25 cellular contexts compared by ENCODE assay signal in the genomic region with DNA sequence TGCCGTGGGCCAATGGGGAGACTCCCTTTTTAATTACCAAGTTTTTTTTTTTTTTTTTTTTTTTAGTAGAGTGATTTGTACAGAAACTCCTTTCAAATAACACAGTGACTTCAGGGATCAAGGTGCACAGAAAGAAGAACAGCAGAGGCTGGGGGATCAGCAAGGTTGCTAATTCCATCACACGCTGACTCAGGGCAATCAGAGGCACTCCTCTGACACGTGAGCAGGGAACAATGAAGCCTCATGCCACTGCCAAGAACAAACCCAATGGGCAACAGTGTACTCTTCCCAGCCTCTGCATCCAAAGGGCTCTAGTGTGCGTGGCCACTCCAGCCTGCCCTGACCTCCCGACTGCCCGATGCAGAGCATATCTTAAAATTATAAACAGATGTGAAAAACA.
"Had no signal": no experiment of that assay in that cellular context is flagged by ENCODE, and none has a peak within 500 bp of the region (broad histone marks: within the 10 kb centered on the region; RNA-seq: fewer than 3 reads in every experiment).

No MANE protein-coding gene starts in this region.

- H3K27me3 Mint-ChIP-seq: activated CD4-positive, alpha-beta memory T cell treated with anti-CD3 and anti-CD28 coated beads, Interleukin-2, amount 10 ng/mL, durations not matched to agents 7 days and 5 days; activated CD4-positive, alpha-beta T cell treated with anti-CD3 and anti-CD28 coated beads, Interleukin-2, amount 10 ng/mL, durations not matched to agents 7 days and 5 days; activated T-helper 17 cell treated with anti-CD3 and anti-CD28 coated beads, Interleukin-2, amount 50 U/mL, for 72 hours had no signal

- H3K36me3 Mint-ChIP-seq: stimulated activated effector memory CD8-positive, alpha-beta T cell treated with anti-CD3 and anti-CD28 coated beads, Interleukin-12 subunit alpha, Interleukin-12 subunit beta, amount 100 ng/mL, for 72 hours had no signal

- H3K4me3 Mint-ChIP-seq: activated CD4-positive, alpha-beta memory T cell treated with anti-CD3 and anti-CD28 coated beads, Interleukin-2, amount 10 ng/mL, durations not matched to agents 7 days and 5 days; activated CD4-positive, alpha-beta T cell treated with anti-CD3 and anti-CD28 coated beads, Interleukin-2, amount 10 ng/mL, durations not matched to agents 7 days and 5 days; activated T-cell treated with anti-CD3 and anti-CD28 coated beads, Interleukin-2, amount 50 U/mL, for 4 hours; activated T-helper 17 cell treated with anti-CD3 and anti-CD28 coated beads, Interleukin-2, amount 50 U/mL, for 72 hours; stimulated activated effector memory CD8-positive, alpha-beta T cell treated with anti-CD3 and anti-CD28 coated beads, Interleukin-12 subunit alpha, Interleukin-12 subunit beta, amount 100 ng/mL, for 72 hours; stimulated activated naive CD8-positive, alpha-beta T cell treated with anti-CD3 and anti-CD28 coated beads, Interleukin-15, amount 100 ng/mL, for 72 hours had no signal

- H3K27ac ChIP-seq: brain microvascular endothelial cell, esophagus muscularis mucosa, left ventricle myocardium inferior, pancreas, prostate gland, sigmoid colon, thyroid gland had no signal

- ATAC-seq: activated T-cell treated with anti-CD3 and anti-CD28 coated beads, Interleukin-2, amount 50 U/mL, for 4 hours; activated T-helper 17 cell treated with anti-CD3 and anti-CD28 coated beads, Interleukin-2, amount 50 U/mL, for 72 hours; pancreas; stimulated activated effector memory CD8-positive, alpha-beta T cell treated with anti-CD3 and anti-CD28 coated beads, Interleukin-12 subunit alpha, Interleukin-12 subunit beta, amount 100 ng/mL, for 72 hours; stimulated activated naive CD8-positive, alpha-beta T cell treated with anti-CD3 and anti-CD28 coated beads, Interleukin-15, amount 100 ng/mL, for 72 hours had no signal

- H3K9me3 Mint-ChIP-seq: activated CD4-positive, alpha-beta T cell treated with anti-CD3 and anti-CD28 coated beads, Interleukin-2, amount 10 ng/mL, durations not matched to agents 7 days and 5 days; activated T-cell treated with anti-CD3 and anti-CD28 coated beads, Interleukin-2, amount 50 U/mL, for 4 hours; activated T-helper 17 cell treated with anti-CD3 and anti-CD28 coated beads, Interleukin-2, amount 50 U/mL, for 72 hours had no signal

- H3K27me3 ChIP-seq: brain microvascular endothelial cell, esophagus muscularis mucosa, pancreas, sigmoid colon, thyroid gland had no signal

- H3K36me3 ChIP-seq: brain microvascular endothelial cell, esophagus muscularis mucosa, left ventricle myocardium inferior, pancreas, prostate gland, sigmoid colon, thyroid gland had no signal

- H3K27ac Mint-ChIP-seq: activated CD4-positive, alpha-beta memory T cell treated with anti-CD3 and anti-CD28 coated beads, Interleukin-2, amount 10 ng/mL, durations not matched to agents 7 days and 5 days; activated CD4-positive, alpha-beta T cell treated with anti-CD3 and anti-CD28 coated beads, Interleukin-2, amount 10 ng/mL, durations not matched to agents 7 days and 5 days; activated T-helper 17 cell treated with anti-CD3 and anti-CD28 coated beads, Interleukin-2, amount 50 U/mL, for 72 hours; stimulated activated effector memory CD8-positive, alpha-beta T cell treated with anti-CD3 and anti-CD28 coated beads, Interleukin-12 subunit alpha, Interleukin-12 subunit beta, amount 100 ng/mL, for 72 hours; stimulated activated naive CD8-positive, alpha-beta T cell treated with anti-CD3 and anti-CD28 coated beads, Interleukin-15, amount 100 ng/mL, for 72 hours had no signal

- H3K4me3 ChIP-seq: esophagus muscularis mucosa, left ventricle myocardium inferior, pancreas, prostate gland, sigmoid colon, thyroid gland had no signal

- H3K4me1 ChIP-seq: left ventricle myocardium inferior, pancreas, prostate gland, thyroid gland had no signal

- H3K4me1 Mint-ChIP-seq: activated CD4-positive, alpha-beta memory T cell treated with anti-CD3 and anti-CD28 coated beads, Interleukin-2, amount 10 ng/mL, durations not matched to agents 7 days and 5 days; activated T-helper 17 cell treated with anti-CD3 and anti-CD28 coated beads, Interleukin-2, amount 50 U/mL, for 72 hours; stimulated activated effector memory CD8-positive, alpha-beta T cell treated with anti-CD3 and anti-CD28 coated beads, Interleukin-12 subunit alpha, Interleukin-12 subunit beta, amount 100 ng/mL, for 72 hours; stimulated activated naive CD8-positive, alpha-beta T cell treated with anti-CD3 and anti-CD28 coated beads, Interleukin-15, amount 100 ng/mL, for 72 hours had no signal

- DNase-seq: activated CD4-positive, alpha-beta memory T cell treated with anti-CD3 and anti-CD28 coated beads, Interleukin-2, amount 10 ng/mL, durations not matched to agents 7 days and 5 days; activated CD4-positive, alpha-beta T cell treated with anti-CD3 and anti-CD28 coated beads for 1 hour; activated CD4-positive, alpha-beta T cell treated with anti-CD3 and anti-CD28 coated beads, Interleukin-2, amount 10 ng/mL, durations not matched to agents 7 days and 5 days; activated CD8-positive, alpha-beta memory T cell treated with anti-CD3 and anti-CD28 coated beads, Interleukin-2, amount 50 U/mL, for 48 hours; activated gamma-delta T cell treated with Interleukin-2 at 50 U/mL for 16 hours; activated naive CD4-positive, alpha-beta T cell treated with anti-CD3 and anti-CD28 coated beads, Interleukin-2, amount 50 U/mL, for 16 hours; activated T-cell treated with anti-CD3 and anti-CD28 coated beads, Interleukin-2, amount 50 U/mL, for 4 hours; amniotic stem cell; brain microvascular endothelial cell; foreskin melanocyte; left ventricle myocardium inferior; nucleus accumbens; pancreas; retina; sigmoid colon; small intestine; stimulated activated CD4-positive, alpha-beta T cell treated with anti-CD3 and anti-CD28 coated beads, Interleukin-4, amount 100 ng/mL, for 24 hours; stimulated activated naive CD8-positive, alpha-beta T cell treated with anti-CD3 and anti-CD28 coated beads, Interleukin-15, amount 100 ng/mL, for 72 hours; substantia nigra; T-helper 2 cell; thyroid gland had no signal
